ENCODE assay signal across 14 cellular contexts in genomic region chr1:18936814-18937481, GRCh38. TPM values are rescaled to one million over a fixed set of nuclear protein-coding genes. Genes with fewer than 3 reads are reported as not detected.
DNase-seq lines count a peak whose midpoint lies in the region; ATAC-seq and TF ChIP-seq lines count a peak whose summit lies in the region.
"Had no signal": no experiment of that assay in that cellular context is flagged by ENCODE, and none has a peak within 500 bp of the region (broad histone marks: within the 10 kb centered on the region; RNA-seq: fewer than 3 reads in every experiment).

No MANE protein-coding gene starts in this region.

- H3K27ac ChIP-seq in suprapubic skin = peak overlapping the region; percentile 24
- no peak overlapping the region for H3K27ac ChIP-seq in testis

- H3K9me3 ChIP-seq in suprapubic skin = no peaks in the 10 kb centered on the region
- no peaks in the 10 kb centered on the region for H3K9me3 ChIP-seq in testis
- no peaks in the 10 kb centered on the region for H3K9me3 ChIP-seq in MG63
- H3K9me3 ChIP-seq: breast epithelium, SK-N-SH had no signal

- DNase-seq in natural killer cell (no peak), kidney tubule cell (ENCODE audit: low spot score) (peak; percentile 67), suprapubic skin (ENCODE audit: low spot score in 2 of 2) (no peak), testis (no peak), MG63 (no peak)
- no peak for DNase-seq in natural killer cell treated with Interleukin-12 subunit alpha and Interleukin-12 subunit beta and Interleukin-15 and Interleukin-18, amount 100 ng/mL, for 72 hours (ENCODE audit: low spot score)
- no peak for DNase-seq in activated T-helper 1 cell treated with anti-CD3 and anti-CD28 coated beads, Interleukin-12 subunit alpha, Interleukin-12 subunit beta, Interleukin-2, Interleukin-4 antibody, amounts not matched to agents 30 ng/mL and 10 ng/mL and 1 ng/mL, durations not matched to agents 14 hours and 24 hours and 36 hours (ENCODE audit: low spot score)
- no peak for DNase-seq in activated CD4-positive, CD25-positive, alpha-beta regulatory T cell (lab: John Stamatoyannopoulos, UW)
- DNase-seq: activated naive CD4-positive, alpha-beta T cell; left cardiac atrium; NCI-H1694 treated with DMSO at 0.1 percent for 48 hours; OCI-M1; SK-N-SH had no signal

- intact Hi-C loops in natural killer cell (cut with micrococcal nuclease) = no loop called here
- intact Hi-C loops in activated T-helper 1 cell treated with anti-CD3 and anti-CD28 coated beads, Interleukin-12 subunit alpha, Interleukin-12 subunit beta, Interleukin-2, Interleukin-4 antibody, amounts not matched to agents 30 ng/mL and 10 ng/mL and 1 ng/mL, durations not matched to agents 14 hours and 24 hours and 36 hours (cut with micrococcal nuclease) = no loop called here
- intact Hi-C loops in testis (cut with DNase I; ENCODE audit: low total_unique reads) = no loop called here

- 65% methylated on average over 11 of the region's 11 CpGs for WGBS in suprapubic skin
- 71 to 86% methylated on average over 11 of the region's 11 CpGs for WGBS in testis, 2 donors

- no peak for TF ChIP-seq POLR2A in suprapubic skin (IDR thresholded peaks at IDR 0.05)
- TF ChIP-seq POLR2A in testis (IDR thresholded peaks at IDR 0.05) = no peak

- H3K27me3 ChIP-seq in suprapubic skin = no peaks in the 10 kb centered on the region
- no peaks in the 10 kb centered on the region for H3K27me3 ChIP-seq in testis
- no peaks in the 10 kb centered on the region for H3K27me3 ChIP-seq in MG63
- H3K27me3 ChIP-seq: breast epithelium had no signal

- peak overlapping the region; percentile 19 for H3K4me3 Mint-ChIP-seq in natural killer cell
- no peak overlapping the region for H3K4me3 Mint-ChIP-seq in natural killer cell treated with Interleukin-12 subunit alpha and Interleukin-12 subunit beta and Interleukin-15 and Interleukin-18, amount 100 ng/mL, for 72 hours
- no peak overlapping the region for H3K4me3 Mint-ChIP-seq in activated T-helper 1 cell treated with anti-CD3 and anti-CD28 coated beads, Interleukin-12 subunit alpha, Interleukin-12 subunit beta, Interleukin-2, Interleukin-4 antibody, amounts not matched to agents 30 ng/mL and 10 ng/mL and 1 ng/mL, durations not matched to agents 14 hours and 24 hours and 36 hours

- peaks cover 8% of the 10 kb centered on the region for H3K36me3 ChIP-seq in suprapubic skin
- H3K36me3 ChIP-seq in testis (ENCODE audit: low read depth, missing control alignments) = no peaks in the 10 kb centered on the region
- no peaks in the 10 kb centered on the region for H3K36me3 ChIP-seq in MG63
- H3K36me3 ChIP-seq: breast epithelium had no signal

- TF ChIP-seq EP300 in suprapubic skin (IDR thresholded peaks at IDR 0.05) = no peak

- peak overlapping the region; percentile 54 to 74 for H3K27ac Mint-ChIP-seq in natural killer cell
- peak overlapping the region in 1 of 2 donors; percentile 34 for H3K27ac Mint-ChIP-seq in natural killer cell treated with Interleukin-12 subunit alpha and Interleukin-12 subunit beta and Interleukin-15 and Interleukin-18, amount 100 ng/mL, for 72 hours
- peak overlapping the region; percentile 19 for H3K27ac Mint-ChIP-seq in activated T-helper 1 cell treated with anti-CD3 and anti-CD28 coated beads, Interleukin-12 subunit alpha, Interleukin-12 subunit beta, Interleukin-2, Interleukin-4 antibody, amounts not matched to agents 30 ng/mL and 10 ng/mL and 1 ng/mL, durations not matched to agents 14 hours and 24 hours and 36 hours

- no peak for ATAC-seq in natural killer cell
- ATAC-seq in natural killer cell treated with Interleukin-12 subunit alpha and Interleukin-12 subunit beta and Interleukin-15 and Interleukin-18, amount 100 ng/mL, for 72 hours = no peak
- ATAC-seq: left cardiac atrium had no signal

- peaks cover 61 to 70% of the 10 kb centered on the region in 2 donors for H3K4me1 Mint-ChIP-seq in natural killer cell
- peaks cover 30 to 50% of the 10 kb centered on the region in 2 donors for H3K4me1 Mint-ChIP-seq in natural killer cell treated with Interleukin-12 subunit alpha and Interleukin-12 subunit beta and Interleukin-15 and Interleukin-18, amount 100 ng/mL, for 72 hours (ENCODE audit: low read depth in 2 of 2)
- peaks cover 41% of the 10 kb centered on the region for H3K4me1 Mint-ChIP-seq in activated T-helper 1 cell treated with anti-CD3 and anti-CD28 coated beads, Interleukin-12 subunit alpha, Interleukin-12 subunit beta, Interleukin-2, Interleukin-4 antibody, amounts not matched to agents 30 ng/mL and 10 ng/mL and 1 ng/mL, durations not matched to agents 14 hours and 24 hours and 36 hours (ENCODE audit: low read depth)

- TF ChIP-seq CTCF in natural killer cell (IDR thresholded peaks at IDR 0.05) (no peak), suprapubic skin (IDR thresholded peaks at IDR 0.05) (no peak), testis (IDR thresholded peaks at IDR 0.05) (no peak)

- H3K27me3 Mint-ChIP-seq in natural killer cell (ENCODE audit: low read depth in 2 of 2) = no peaks in the 10 kb centered on the region
- H3K27me3 Mint-ChIP-seq in natural killer cell treated with Interleukin-12 subunit alpha and Interleukin-12 subunit beta and Interleukin-15 and Interleukin-18, amount 100 ng/mL, for 72 hours = no peaks in the 10 kb centered on the region
- no peaks in the 10 kb centered on the region for H3K27me3 Mint-ChIP-seq in activated T-helper 1 cell treated with anti-CD3 and anti-CD28 coated beads, Interleukin-12 subunit alpha, Interleukin-12 subunit beta, Interleukin-2, Interleukin-4 antibody, amounts not matched to agents 30 ng/mL and 10 ng/mL and 1 ng/mL, durations not matched to agents 14 hours and 24 hours and 36 hours (ENCODE audit: insufficient read depth)

- H3K4me1 ChIP-seq in suprapubic skin (peaks cover 72% of the 10 kb centered on the region), testis (no peaks in the 10 kb centered on the region)

- H3K4me3 ChIP-seq in suprapubic skin (no peak overlapping the region), testis (no peak overlapping the region), MG63 (no peak overlapping the region)
- H3K4me3 ChIP-seq: breast epithelium had no signal

- no peaks in the 10 kb centered on the region for H3K9me3 Mint-ChIP-seq in natural killer cell
- no peaks in the 10 kb centered on the region for H3K9me3 Mint-ChIP-seq in natural killer cell treated with Interleukin-12 subunit alpha and Interleukin-12 subunit beta and Interleukin-15 and Interleukin-18, amount 100 ng/mL, for 72 hours
- H3K9me3 Mint-ChIP-seq in activated T-helper 1 cell treated with anti-CD3 and anti-CD28 coated beads, Interleukin-12 subunit alpha, Interleukin-12 subunit beta, Interleukin-2, Interleukin-4 antibody, amounts not matched to agents 30 ng/mL and 10 ng/mL and 1 ng/mL, durations not matched to agents 14 hours and 24 hours and 36 hours = no peaks in the 10 kb centered on the region

- no peaks in the 10 kb centered on the region for H3K36me3 Mint-ChIP-seq in natural killer cell
- no peaks in the 10 kb centered on the region for H3K36me3 Mint-ChIP-seq in natural killer cell treated with Interleukin-12 subunit alpha and Interleukin-12 subunit beta and Interleukin-15 and Interleukin-18, amount 100 ng/mL, for 72 hours
- no peaks in the 10 kb centered on the region for H3K36me3 Mint-ChIP-seq in activated T-helper 1 cell treated with anti-CD3 and anti-CD28 coated beads, Interleukin-12 subunit alpha, Interleukin-12 subunit beta, Interleukin-2, Interleukin-4 antibody, amounts not matched to agents 30 ng/mL and 10 ng/mL and 1 ng/mL, durations not matched to agents 14 hours and 24 hours and 36 hours (ENCODE audit: low read depth)

RNA-seq across cellular contexts. Expression of gene IFFO2, which starts 19.5 kb away (rescaled TPM):
- 100 to 1,000 TPM in 1 of 3 donors, 10 to 100 TPM in 2; 52.4 to 105 (median 66.5) TPM for total RNA-seq in natural killer cell
- total RNA-seq in natural killer cell treated with Interleukin-12 subunit alpha and Interleukin-12 subunit beta and Interleukin-15 and Interleukin-18, amount 100 ng/mL, for 72 hours = 10 to 100 TPM; 23.5 to 44.2 TPM
- 31.8 and 32.6 TPM in 2 replicates for total RNA-seq in activated T-helper 1 cell treated with anti-CD3 and anti-CD28 coated beads, Interleukin-12 subunit alpha, Interleukin-12 subunit beta, Interleukin-2, Interleukin-4 antibody, amounts not matched to agents 30 ng/mL and 10 ng/mL and 1 ng/mL, durations not matched to agents 14 hours and 24 hours and 36 hours
- total RNA-seq in suprapubic skin = 100 to 1,000 TPM; 327 to 569 (median 449) TPM
- 1 to 10 TPM; 5.6 to 8.5 TPM for total RNA-seq in testis
- polyA plus RNA-seq in testis (ENCODE audit: insufficient read depth, low read depth, low replicate concordance) = 5.0 TPM
- 3.9 and 4.3 TPM in 2 replicates for total RNA-seq in MG63 (2014; rRNA removed; shearing (Covaris generic); ENCODE audit: low replicate concordance)

RNA-seq across cellular contexts. Expression of gene ALDH4A1, which starts 34.6 kb away (rescaled TPM):
- 1 to 10 TPM; 3.4 to 4.1 (median 3.7) TPM for total RNA-seq in natural killer cell
- total RNA-seq in natural killer cell treated with Interleukin-12 subunit alpha and Interleukin-12 subunit beta and Interleukin-15 and Interleukin-18, amount 100 ng/mL, for 72 hours = 1 to 10 TPM; 4.4 to 5.7 TPM
- total RNA-seq in activated T-helper 1 cell treated with anti-CD3 and anti-CD28 coated beads, Interleukin-12 subunit alpha, Interleukin-12 subunit beta, Interleukin-2, Interleukin-4 antibody, amounts not matched to agents 30 ng/mL and 10 ng/mL and 1 ng/mL, durations not matched to agents 14 hours and 24 hours and 36 hours = 3.9 and 4.4 TPM in 2 replicates
- total RNA-seq in suprapubic skin = 10 to 100 TPM; 25.0 to 33.0 (median 29.6) TPM
- 10 to 100 TPM in 1 of 2 donors, 1 to 10 TPM in 1; 9.6 to 10.6 TPM for total RNA-seq in testis
- 8.2 TPM for polyA plus RNA-seq in testis (ENCODE audit: insufficient read depth, low read depth, low replicate concordance)
- 5.3 and 23.6 TPM in 2 replicates for total RNA-seq in MG63 (2014; rRNA removed; shearing (Covaris generic); ENCODE audit: low replicate concordance)
